11 cellular contexts compared by ENCODE assay signal in the genomic region with DNA sequence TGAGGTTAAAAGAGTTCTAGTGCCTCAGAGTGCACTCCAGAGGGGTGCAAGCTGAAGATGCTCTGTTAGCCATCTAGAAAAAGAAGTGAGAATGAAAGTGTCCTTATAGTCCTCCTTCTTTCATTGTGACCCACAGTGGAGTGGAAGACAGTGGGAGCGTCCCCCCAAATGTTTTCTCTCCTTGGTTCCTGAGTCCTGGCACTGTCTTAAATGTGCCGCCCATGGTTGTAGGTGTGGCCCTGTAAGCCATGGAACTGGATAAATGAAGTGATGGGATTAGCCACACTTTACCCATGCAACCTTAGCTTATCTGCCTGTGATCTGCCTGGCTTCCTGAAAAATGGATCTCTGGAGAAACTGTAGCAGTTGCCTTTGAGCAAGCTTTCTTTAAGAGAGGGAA. TPM values are rescaled to one million over a fixed set of nuclear protein-coding genes. Genes with fewer than 3 reads are reported as not detected.
DNase-seq lines count a peak whose midpoint lies in the region; ATAC-seq and TF ChIP-seq lines count a peak whose summit lies in the region.
"Not testable (repeated sequence)": the region's sequence is repeated elsewhere in the genome, so short reads cannot be mapped to it uniquely, and the experiment has no call there.
"Had no signal": no experiment of that assay in that cellular context is flagged by ENCODE, and none has a peak within 500 bp of the region (broad histone marks: within the 10 kb centered on the region; RNA-seq: fewer than 3 reads in every experiment).

No MANE protein-coding gene starts in this region.

- not testable (repeated sequence) for H4K20me1 ChIP-seq in GM23248 (ENCODE audit: insufficient read depth)

- TF ChIP-seq CTCF in NB4 (IDR thresholded peaks at IDR 0.05; ENCODE audit: low read depth, low read length); endothelial cell (IDR thresholded peaks at IDR 0.05; ENCODE audit: unreplicated experiment): not testable (repeated sequence)

- 64 to 70% methylated on average over 2 of the region's 2 CpGs for WGBS in GM23248 (ENCODE audit: low coverage in 1 of 2, low lambda C conversion rate in 2 of 2, missing lambda C conversion rate in 2 of 2), 2 experiments

- not testable (repeated sequence) for H3K27ac Mint-ChIP-seq in activated naive CD8-positive, alpha-beta T cell treated with anti-CD3 and anti-CD28 coated beads, Interleukin-2, amount 50 U/mL, for 24 hours; endothelial cell (ENCODE audit: unreplicated experiment)

- TF ChIP-seq POLR2A in NB4 (IDR thresholded peaks at IDR 0.05; ENCODE audit: extremely low read depth, insufficient read length): not testable (repeated sequence)

- H3K9ac ChIP-seq in GM23248: not testable (repeated sequence)

- H3K36me3 ChIP-seq in GM23248 (ENCODE audit: low read depth): not testable (repeated sequence)

- H3K27me3 Mint-ChIP-seq in activated naive CD8-positive, alpha-beta T cell treated with anti-CD3 and anti-CD28 coated beads, Interleukin-2, amount 50 U/mL, for 24 hours; endothelial cell (ENCODE audit: unreplicated experiment): not testable (repeated sequence)

- H3K9me3 Mint-ChIP-seq in activated naive CD8-positive, alpha-beta T cell treated with anti-CD3 and anti-CD28 coated beads, Interleukin-2, amount 50 U/mL, for 24 hours: peaks cover 53% of the 10 kb centered on the region
- H3K9me3 Mint-ChIP-seq in endothelial cell (ENCODE audit: unreplicated experiment): peaks cover 20% of the 10 kb centered on the region

- H3K4me1 Mint-ChIP-seq in activated naive CD8-positive, alpha-beta T cell treated with anti-CD3 and anti-CD28 coated beads, Interleukin-2, amount 50 U/mL, for 24 hours; endothelial cell (ENCODE audit: unreplicated experiment): not testable (repeated sequence)

- not testable (repeated sequence) for H3F3A ChIP-seq in GM23248 (ENCODE audit: insufficient read depth)

- H3K4me1 ChIP-seq in GM23248 (ENCODE audit: insufficient read depth): peaks cover 13% of the 10 kb centered on the region

- H3K9me2 ChIP-seq in GM23248 (ENCODE audit: insufficient read depth): not testable (repeated sequence)

- H2AFZ ChIP-seq in GM23248: not testable (repeated sequence)

- H3K9me3 ChIP-seq in GM23248 (ENCODE audit: low read depth): not testable (repeated sequence)

- not testable (repeated sequence) for H3K4me3 ChIP-seq in GM23248; NB4 (ENCODE audit: low read depth, low read length)

- in situ Hi-C loops in GM23248 (cut with MboI): not testable (repeated sequence)

- H3K4me3 Mint-ChIP-seq in activated naive CD8-positive, alpha-beta T cell treated with anti-CD3 and anti-CD28 coated beads, Interleukin-2, amount 50 U/mL, for 24 hours; endothelial cell (ENCODE audit: unreplicated experiment): not testable (repeated sequence)

- H3K27me3 ChIP-seq in GM23248 (replicated peaks; ENCODE audit: insufficient read depth): not testable (repeated sequence)

- not testable (repeated sequence) for H3K36me3 Mint-ChIP-seq in activated naive CD8-positive, alpha-beta T cell treated with anti-CD3 and anti-CD28 coated beads, Interleukin-2, amount 50 U/mL, for 24 hours (ENCODE audit: low read depth); endothelial cell (ENCODE audit: low read depth, unreplicated experiment)

- not testable (repeated sequence) for ATAC-seq in activated naive CD8-positive, alpha-beta T cell treated with anti-CD3 and anti-CD28 coated beads, Interleukin-2, amount 50 U/mL, for 24 hours

- DNase-seq in COLO668 (lab: John Stamatoyannopoulos, UW; ENCODE audit: unreplicated experiment) (peak; percentile 1), GM23248 (peak; percentile 10), NB4 (ENCODE audit: low read depth) (peak; percentile 6), endothelial cell (ENCODE audit: low spot score) (peak; percentile 8), kidney tubule cell (ENCODE audit: low spot score) (peak; percentile 11)
- peak; percentile 31 to 45 for DNase-seq in activated CD4-positive, alpha-beta T cell treated with anti-CD3 and anti-CD28 coated beads, Interleukin-2, amount 50 U/mL, for 48 hours
- peak; percentile 36 for DNase-seq in activated naive CD8-positive, alpha-beta T cell treated with anti-CD3 and anti-CD28 coated beads, Interleukin-2, amount 50 U/mL, for 24 hours
- peak in 2 of 3 donors; percentile 2 to 5 for DNase-seq in stimulated activated CD4-positive, alpha-beta T cell treated with anti-CD3 and anti-CD28 coated beads, Interleukin-12 subunit alpha, Interleukin-12 subunit beta, amount 100 ng/mL, for 48 hours (ENCODE audit: low read depth in 2 of 3, low spot score in 1 of 3)

- H3K79me2 ChIP-seq in GM23248 (ENCODE audit: insufficient read depth): not testable (repeated sequence)

- not testable (repeated sequence) for H3K27ac ChIP-seq in GM23248

- not testable (repeated sequence) for H3K4me2 ChIP-seq in GM23248 (ENCODE audit: unreplicated experiment)

RNA-seq across cellular contexts. Expression of gene PSG4, which starts 23.3 kb away (rescaled TPM):
- 104 and 105 TPM in 2 replicates for total RNA-seq in GM23248 (2014; rRNA removed; shearing (Covaris generic))
- polyA plus RNA-seq in GM23248 (2016; fragmentation: Nextera tagmentation; extraction: Ambion mirVana): 171 and 174 TPM in 2 replicates
- not detected for total RNA-seq in endothelial cell (ENCODE audit: unreplicated experiment)
- total RNA-seq: CD8-positive, alpha-beta T cell; H9 had no signal

RNA-seq across cellular contexts. Expression of gene PSG9, which starts 40.6 kb away (rescaled TPM):
- total RNA-seq in GM23248 (2014; rRNA removed; shearing (Covaris generic)): 0.32 TPM in 1 of 2 replicates, not detected in the other
- polyA plus RNA-seq in GM23248 (2016; fragmentation: Nextera tagmentation; extraction: Ambion mirVana): 1.1 and 1.6 TPM in 2 replicates
- total RNA-seq in endothelial cell (ENCODE audit: unreplicated experiment): not detected
- total RNA-seq: CD8-positive, alpha-beta T cell; H9; LHCN-M2 had no signal

RNA-seq across cellular contexts. Expression of gene PSG5, which starts 42.4 kb away (rescaled TPM):
- total RNA-seq in GM23248 (2014; rRNA removed; shearing (Covaris generic)): 430 and 534 TPM in 2 replicates
- polyA plus RNA-seq in GM23248 (2016; fragmentation: Nextera tagmentation; extraction: Ambion mirVana): 1,012 and 1,019 TPM in 2 replicates
- not detected for total RNA-seq in endothelial cell (ENCODE audit: unreplicated experiment)
- total RNA-seq: CD8-positive, alpha-beta T cell; H9 had no signal

Comparison
In these comparisons a context has a peak if more than half of its experiments do, and no peak if none do; other contexts are left out.
1. RNA of gene PSG4, which starts 23.3 kb away (total RNA-seq): 104 to 105 TPM in GM23248; not detected in endothelial cell (single experiment); every median in the first group is over 100 times any median in the second.
2. RNA of gene PSG5, which starts 42.4 kb away (total RNA-seq): 430 to 534 TPM in GM23248; not detected in endothelial cell (single experiment); every median in the first group is over 100 times any median in the second.
3. Peak in every context shown above with its lines, with median percentiles within 50 percentile points of each other: DNase-seq.